ENCODE assay signal across 11 cellular contexts in genomic region chr1:181430015-181430657, GRCh38. TPM values are rescaled to one million over a fixed set of nuclear protein-coding genes. Genes with fewer than 3 reads are reported as not detected.
DNase-seq lines count a peak whose midpoint lies in the region; ATAC-seq and TF ChIP-seq lines count a peak whose summit lies in the region.
"Had no signal": no experiment of that assay in that cellular context is flagged by ENCODE, and none has a peak within 500 bp of the region (broad histone marks: within the 10 kb centered on the region; RNA-seq: fewer than 3 reads in every experiment).

No MANE protein-coding gene starts in this region.

- H3K4me3 ChIP-seq in osteoblast (ENCODE audit: insufficient read depth, low read length) (no peak overlapping the region), gastroesophageal sphincter (no peak overlapping the region)

- H3K27ac ChIP-seq in osteoblast (ENCODE audit: low read depth, low read length): no peak overlapping the region
- no peak overlapping the region for H3K27ac ChIP-seq in gastroesophageal sphincter

- peaks cover 8% of the 10 kb centered on the region for H3K27me3 ChIP-seq in osteoblast (ENCODE audit: insufficient read depth, low read length)
- H3K27me3 ChIP-seq in gastroesophageal sphincter: peaks cover 37% of the 10 kb centered on the region

- ATAC-seq in GM18517 (IDR thresholded peaks at IDR 0.05; ENCODE audit: unreplicated experiment) (peak; percentile 59), GM21786 (IDR thresholded peaks at IDR 0.05; ENCODE audit: unreplicated experiment) (peak; percentile 58), HG03558 (IDR thresholded peaks at IDR 0.05; ENCODE audit: extremely low read depth, unreplicated experiment) (peak; percentile 40), gastroesophageal sphincter (no peak)
- no peak for ATAC-seq in natural killer cell treated with Interleukin-12 subunit alpha and Interleukin-12 subunit beta and Interleukin-15 and Interleukin-18, amount 100 ng/mL, for 72 hours

- DNase-seq in neural crest cell (ENCODE audit: low read depth, low spot score) (no peak), osteoblast (ENCODE audit: insufficient read length, low spot score, missing footprints) (no peak), NCI-H2171 (lab: John Stamatoyannopoulos, UW) (no peak)
- no peak for DNase-seq in natural killer cell treated with Interleukin-12 subunit alpha and Interleukin-12 subunit beta and Interleukin-15 and Interleukin-18, amount 100 ng/mL, for 72 hours (ENCODE audit: low spot score)
- DNase-seq: CD4-positive, CD25-positive, alpha-beta regulatory T cell; NCI-H526; stimulated activated CD4-positive, alpha-beta T cell treated with anti-CD3 and anti-CD28 coated beads, Interleukin-1b, Interleukin-23, amount 100 ng/mL, for 48 hours had no signal

- peaks cover 22% of the 10 kb centered on the region for H3K27me3 Mint-ChIP-seq in neural crest cell (ENCODE audit: low read depth)
- H3K27me3 Mint-ChIP-seq in natural killer cell treated with Interleukin-12 subunit alpha and Interleukin-12 subunit beta and Interleukin-15 and Interleukin-18, amount 100 ng/mL, for 72 hours: peaks cover 31 to 50% of the 10 kb centered on the region in 2 donors

- H3K79me2 ChIP-seq in osteoblast (ENCODE audit: insufficient read depth, low read length): no peaks in the 10 kb centered on the region

- no peak for TF ChIP-seq POLR2A in gastroesophageal sphincter (IDR thresholded peaks at IDR 0.05)

- H2AFZ ChIP-seq in osteoblast (ENCODE audit: low read length): no peak overlapping the region

- H3K36me3 Mint-ChIP-seq in neural crest cell (ENCODE audit: low read depth): no peaks in the 10 kb centered on the region
- no peaks in the 10 kb centered on the region for H3K36me3 Mint-ChIP-seq in natural killer cell treated with Interleukin-12 subunit alpha and Interleukin-12 subunit beta and Interleukin-15 and Interleukin-18, amount 100 ng/mL, for 72 hours
- H3K36me3 Mint-ChIP-seq: CD4-positive, CD25-positive, alpha-beta regulatory T cell had no signal

- peaks cover 15% of the 10 kb centered on the region for H3K4me1 Mint-ChIP-seq in neural crest cell
- peaks cover under 1 to 1% of the 10 kb centered on the region in 2 donors for H3K4me1 Mint-ChIP-seq in natural killer cell treated with Interleukin-12 subunit alpha and Interleukin-12 subunit beta and Interleukin-15 and Interleukin-18, amount 100 ng/mL, for 72 hours (ENCODE audit: low read depth in 2 of 2)

- H3K4me3 Mint-ChIP-seq in neural crest cell: no peak overlapping the region
- H3K4me3 Mint-ChIP-seq in natural killer cell treated with Interleukin-12 subunit alpha and Interleukin-12 subunit beta and Interleukin-15 and Interleukin-18, amount 100 ng/mL, for 72 hours: no peak overlapping the region
- H3K4me3 Mint-ChIP-seq: CD4-positive, CD25-positive, alpha-beta regulatory T cell had no signal

- H4K20me1 ChIP-seq in osteoblast (ENCODE audit: insufficient read depth, low read length): no peaks in the 10 kb centered on the region

- peak overlapping the region; percentile 75 for H3K27ac Mint-ChIP-seq in neural crest cell (ENCODE audit: unreplicated experiment)
- no peak overlapping the region for H3K27ac Mint-ChIP-seq in natural killer cell treated with Interleukin-12 subunit alpha and Interleukin-12 subunit beta and Interleukin-15 and Interleukin-18, amount 100 ng/mL, for 72 hours
- H3K27ac Mint-ChIP-seq: CD4-positive, CD25-positive, alpha-beta regulatory T cell had no signal

- WGBS in gastroesophageal sphincter (ENCODE audit: low coverage in 1 of 2), 2 donors: 60 to 72% methylated on average over 7 to 8 of the region's 8 CpGs

- no peak for TF ChIP-seq CTCF in neural crest cell (conservative IDR thresholded peaks at IDR 0.05)
- TF ChIP-seq CTCF in osteoblast (IDR thresholded peaks at IDR 0.05; ENCODE audit: extremely low read depth, low read depth, low read length): no peak
- TF ChIP-seq CTCF in gastroesophageal sphincter (IDR thresholded peaks at IDR 0.05): no peak

- no peak overlapping the region for H3K4me2 ChIP-seq in osteoblast (ENCODE audit: insufficient read depth, low read length)

- no peaks in the 10 kb centered on the region for H3K9me3 ChIP-seq in osteoblast (ENCODE audit: low read depth, low read length)
- H3K9me3 ChIP-seq in gastroesophageal sphincter: no peaks in the 10 kb centered on the region

- no peak for TF ChIP-seq EP300 in gastroesophageal sphincter (IDR thresholded peaks at IDR 0.05)

- no peaks in the 10 kb centered on the region for H3K4me1 ChIP-seq in osteoblast (ENCODE audit: insufficient read depth, low read length)
- H3K4me1 ChIP-seq in gastroesophageal sphincter: no peaks in the 10 kb centered on the region

- no peaks in the 10 kb centered on the region for H3K9me3 Mint-ChIP-seq in neural crest cell
- no peaks in the 10 kb centered on the region for H3K9me3 Mint-ChIP-seq in natural killer cell treated with Interleukin-12 subunit alpha and Interleukin-12 subunit beta and Interleukin-15 and Interleukin-18, amount 100 ng/mL, for 72 hours
- H3K9me3 Mint-ChIP-seq: CD4-positive, CD25-positive, alpha-beta regulatory T cell had no signal

- H3K36me3 ChIP-seq in osteoblast (ENCODE audit: insufficient read depth, low read length): no peaks in the 10 kb centered on the region
- no peaks in the 10 kb centered on the region for H3K36me3 ChIP-seq in gastroesophageal sphincter

RNA-seq across cellular contexts. Expression of gene CACNA1E, which starts 53.2 kb away (rescaled TPM):
- total RNA-seq in neural crest cell (1.3 and 1.5 TPM in 2 replicates), osteoblast (under 0.01 and 0.29 TPM in 2 replicates), gastroesophageal sphincter (under 1 TPM; 0.13 to 0.23 (median 0.16) TPM)
- under 1 TPM in 1 of 2 donors, not detected in 1; 0.08 TPM for total RNA-seq in natural killer cell treated with Interleukin-12 subunit alpha and Interleukin-12 subunit beta and Interleukin-15 and Interleukin-18, amount 100 ng/mL, for 72 hours
- total RNA-seq: CD4-positive, CD25-positive, alpha-beta regulatory T cell had no signal

Comparison
In these comparisons a context has a peak if more than half of its experiments do, and no peak if none do; other contexts are left out.
1. ATAC-seq: peak in GM18517 (single experiment), GM21786 (single experiment) and HG03558 (single experiment); none in natural killer cell treated with Interleukin-12 subunit alpha and Interleukin-12 subunit beta and Interleukin-15 and Interleukin-18, amount 100 ng/mL, for 72 hours (0 of 2) and gastroesophageal sphincter (single experiment).